Comparison of ENCODE assay signal across 22 cellular contexts in the genomic region with DNA sequence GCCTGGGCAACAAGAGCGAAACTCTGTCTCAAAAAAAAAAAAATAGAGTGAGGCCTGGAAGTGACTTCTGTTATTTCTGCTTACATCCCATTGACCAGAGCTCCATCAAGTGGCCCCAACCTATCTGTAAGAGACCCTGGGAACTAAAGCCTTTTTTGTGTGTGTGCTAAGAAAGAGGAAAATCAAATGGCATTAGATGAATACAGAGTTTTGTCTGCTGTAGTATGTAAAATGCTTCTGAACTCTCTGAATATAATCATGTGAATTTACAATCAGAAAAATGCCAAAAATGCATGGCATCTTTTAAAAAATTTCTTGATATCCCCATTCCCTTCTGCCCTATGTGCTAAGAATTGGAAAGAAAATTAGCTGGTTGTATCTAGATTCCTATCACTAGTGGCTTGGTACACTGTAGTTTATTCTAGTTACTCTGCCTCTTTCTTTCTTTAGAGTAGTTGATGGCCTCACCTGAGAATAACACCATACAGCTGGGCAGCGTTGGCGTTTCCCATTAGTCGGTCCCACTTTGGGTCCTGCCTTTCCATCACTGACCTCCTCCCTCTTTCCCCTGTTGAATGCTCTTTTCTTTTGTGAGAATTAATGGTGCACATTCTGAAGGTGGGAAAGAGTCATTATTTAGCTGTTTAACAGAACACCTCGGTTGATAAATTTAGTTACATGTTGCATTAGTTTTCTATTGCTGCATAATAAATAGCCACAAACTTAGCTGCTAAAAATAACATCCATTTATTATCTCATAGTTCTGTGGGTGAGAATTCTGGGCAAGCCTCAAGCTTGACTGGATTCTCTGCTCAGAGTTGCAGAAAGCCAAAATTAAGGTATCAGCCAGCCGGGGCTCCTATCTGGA. TPM values are rescaled to one million over a fixed set of nuclear protein-coding genes. Genes with fewer than 3 reads are reported as not detected.
"Had no signal": no experiment of that assay in that cellular context is flagged by ENCODE, and none has a peak within 500 bp of the region (broad histone marks: within the 10 kb centered on the region; RNA-seq: fewer than 3 reads in every experiment).

No MANE protein-coding gene starts in this region.

- H3K27me3 Mint-ChIP-seq: activated naive CD4-positive, alpha-beta T cell treated with anti-CD3 and anti-CD28 coated beads, Interleukin-2, amount 10 ng/mL, durations not matched to agents 7 days and 5 days had no signal

- H3K4me3 ChIP-seq: dorsolateral prefrontal cortex, lung, mucosa of descending colon, skin epidermis, transverse colon, vagina had no signal

- H3K36me3 Mint-ChIP-seq: activated CD4-positive, alpha-beta memory T cell treated with anti-CD3 and anti-CD28 coated beads for 36 hours; activated naive CD4-positive, alpha-beta T cell treated with anti-CD3 and anti-CD28 coated beads, Interleukin-2, amount 10 ng/mL, durations not matched to agents 7 days and 5 days; natural killer cell had no signal

- H3K9me3 Mint-ChIP-seq: activated naive CD4-positive, alpha-beta T cell treated with anti-CD3 and anti-CD28 coated beads, Interleukin-2, amount 10 ng/mL, durations not matched to agents 7 days and 5 days; activated T-cell treated with anti-CD3 and anti-CD28 coated beads, Interleukin-2, amount 50 U/mL, for 24 hours had no signal

- H3K27ac Mint-ChIP-seq: activated CD4-positive, alpha-beta memory T cell treated with anti-CD3 and anti-CD28 coated beads for 36 hours; activated naive CD4-positive, alpha-beta T cell treated with anti-CD3 and anti-CD28 coated beads, Interleukin-2, amount 10 ng/mL, durations not matched to agents 7 days and 5 days; activated T-cell treated with anti-CD3 and anti-CD28 coated beads, Interleukin-2, amount 50 U/mL, for 24 hours; endodermal cell; natural killer cell had no signal

- H3K9me3 ChIP-seq: neutrophil, vagina had no signal

- FAIRE-seq: astrocyte, bronchial epithelial cell had no signal

- H3K27ac ChIP-seq: dorsolateral prefrontal cortex, neutrophil, skin epidermis, transverse colon, vagina had no signal

- DNase-seq: activated CD4-positive, alpha-beta memory T cell treated with anti-CD3 and anti-CD28 coated beads for 36 hours; activated CD4-positive, alpha-beta T cell treated with anti-CD3 and anti-CD28 coated beads for 1 hour; activated naive CD4-positive, alpha-beta T cell treated with anti-CD3 and anti-CD28 coated beads, Interleukin-2, amount 10 ng/mL, durations not matched to agents 7 days and 5 days; activated T-cell treated with anti-CD3 and anti-CD28 coated beads, Interleukin-2, amount 50 U/mL, for 24 hours; dorsolateral prefrontal cortex; endodermal cell; erythroblast; mucosa of descending colon; natural killer cell; posterior cingulate gyrus; retina; stimulated activated CD4-positive, alpha-beta T cell treated with anti-CD3 and anti-CD28 coated beads, Interleukin-4, amount 100 ng/mL, for 24 hours; stimulated activated naive CD4-positive, alpha-beta T cell treated with Interleukin-2 at 50 U/mL for 16 hours; substantia nigra; transverse colon had no signal

- H3K27me3 ChIP-seq: dorsolateral prefrontal cortex, transverse colon, vagina had no signal

- ATAC-seq: mucosa of descending colon, natural killer cell had no signal

- H3K4me3 Mint-ChIP-seq: activated CD4-positive, alpha-beta memory T cell treated with anti-CD3 and anti-CD28 coated beads for 36 hours; activated naive CD4-positive, alpha-beta T cell treated with anti-CD3 and anti-CD28 coated beads, Interleukin-2, amount 10 ng/mL, durations not matched to agents 7 days and 5 days; activated T-cell treated with anti-CD3 and anti-CD28 coated beads, Interleukin-2, amount 50 U/mL, for 24 hours; endodermal cell; natural killer cell had no signal

- H3K4me1 Mint-ChIP-seq: activated naive CD4-positive, alpha-beta T cell treated with anti-CD3 and anti-CD28 coated beads, Interleukin-2, amount 10 ng/mL, durations not matched to agents 7 days and 5 days; natural killer cell had no signal

- H3K4me1 ChIP-seq: transverse colon, vagina had no signal

RNA-seq across cellular contexts. Expression of gene SAMD5, which starts 38.2 kb away (rescaled TPM):
- total RNA-seq: natural killer cell; T-helper 1 cell treated with Interleukin-12 subunit alpha and Interleukin-12 subunit beta and Interleukin-4 antibody, amounts not matched to agents 30 ng/mL and 1 ng/mL, for 36 hours had no signal
